ENCODE assay signal across 8 cellular contexts in the genomic region with DNA sequence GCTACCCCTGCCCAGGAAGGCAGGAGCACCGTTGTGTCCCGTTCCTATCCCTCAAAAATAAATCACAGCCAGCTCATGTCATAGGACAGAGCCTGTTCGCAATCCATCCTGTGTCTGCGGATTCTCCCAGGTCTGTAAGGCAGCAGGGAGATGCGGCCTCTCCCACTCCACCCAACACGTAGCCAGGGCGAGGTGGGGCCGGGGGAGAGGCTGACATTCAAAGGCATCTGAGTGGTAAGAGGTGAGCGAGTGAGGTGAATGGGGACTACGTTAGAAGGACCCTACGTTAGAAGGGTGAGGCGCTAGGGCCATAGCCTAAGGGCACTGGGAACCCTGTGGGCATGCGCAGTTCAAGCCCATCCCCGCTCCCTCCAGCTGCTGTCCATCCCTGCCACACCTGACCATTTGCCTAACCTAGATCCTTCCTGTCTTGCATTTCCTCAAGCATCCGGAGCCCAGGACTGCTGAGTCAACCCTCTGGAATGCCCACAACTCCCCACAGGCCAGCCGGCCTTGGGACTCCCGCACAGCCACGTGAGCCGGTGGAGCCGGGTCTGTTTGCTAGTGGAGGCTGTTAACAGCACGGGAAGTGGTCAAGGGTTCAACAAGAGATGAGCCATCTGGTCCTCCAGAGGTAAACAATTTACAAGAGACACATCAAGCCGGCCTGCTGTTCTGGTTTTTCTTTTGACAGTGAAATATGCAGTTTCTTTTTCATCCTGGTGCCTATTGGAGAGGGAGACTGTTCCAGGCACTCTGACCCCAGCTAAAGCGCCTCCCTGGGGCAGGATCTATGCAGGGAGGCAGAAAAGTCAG. TPM values are rescaled to one million over a fixed set of nuclear protein-coding genes. Genes with fewer than 3 reads are reported as not detected.
DNase-seq lines count a peak whose midpoint lies in the region; ATAC-seq lines count a peak whose summit lies in the region.

No MANE protein-coding gene starts in this region.

- no peaks in the 10 kb centered on the region for H3K4me1 Mint-ChIP-seq in activated naive CD8-positive, alpha-beta T cell treated with anti-CD3 and anti-CD28 coated beads for 36 hours

- peak; percentile 93 for DNase-seq in AG20443 (ENCODE audit: low spot score)
- DNase-seq in NCI-H524 (lab: John Stamatoyannopoulos, UW), result peak; percentile 78 to 88
- peak; percentile 67 for DNase-seq in epidermal melanocyte (ENCODE audit: insufficient read length, low spot score)
- no peak for DNase-seq in NCI-H526 (lab: John Stamatoyannopoulos, UW)
- no peak for DNase-seq in activated naive CD8-positive, alpha-beta T cell treated with anti-CD3 and anti-CD28 coated beads for 36 hours

- no peaks in the 10 kb centered on the region for H3K27me3 Mint-ChIP-seq in activated naive CD8-positive, alpha-beta T cell treated with anti-CD3 and anti-CD28 coated beads for 36 hours

- no peaks in the 10 kb centered on the region for H3K36me3 ChIP-seq in muscle layer of colon (ENCODE audit: insufficient read depth, low read length)

- no peaks in the 10 kb centered on the region for H3K9me3 Mint-ChIP-seq in activated naive CD8-positive, alpha-beta T cell treated with anti-CD3 and anti-CD28 coated beads for 36 hours

- no peak overlapping the region for H3K4me3 Mint-ChIP-seq in activated naive CD8-positive, alpha-beta T cell treated with anti-CD3 and anti-CD28 coated beads for 36 hours

- H3K36me3 Mint-ChIP-seq in activated naive CD8-positive, alpha-beta T cell treated with anti-CD3 and anti-CD28 coated beads for 36 hours, result no peaks in the 10 kb centered on the region

- H3K27me3 ChIP-seq in muscle layer of colon (ENCODE audit: control insufficient read depth in 1 of 2, insufficient read depth in 2 of 2, low read length in 2 of 2), result no peaks in the 10 kb centered on the region

- no peak overlapping the region for H3K9ac ChIP-seq in muscle layer of colon (ENCODE audit: low read length)

- H3K9me3 ChIP-seq in muscle layer of colon (ENCODE audit: low read length), result no peaks in the 10 kb centered on the region

- H3K4me3 ChIP-seq in muscle layer of colon (ENCODE audit: low read depth in 1 of 2, low read length in 2 of 2), result peak overlapping the region in 1 of 2 donors; percentile 19

- peak overlapping the region; percentile 35 for H3K27ac ChIP-seq in muscle layer of colon (ENCODE audit: low read depth, low read length)

- ATAC-seq in HG03159 (IDR thresholded peaks at IDR 0.05; ENCODE audit: unreplicated experiment) (no peak), HG02870 (IDR thresholded peaks at IDR 0.05; ENCODE audit: unreplicated experiment) (no peak)

- no peak overlapping the region for H3K27ac Mint-ChIP-seq in activated naive CD8-positive, alpha-beta T cell treated with anti-CD3 and anti-CD28 coated beads for 36 hours

- peaks cover 17% of the 10 kb centered on the region for H3K4me1 ChIP-seq in muscle layer of colon (ENCODE audit: insufficient read depth, low read length)

RNA-seq across cellular contexts. Expression of a gene that starts 45.9 kb away (rescaled TPM):
- not detected for total RNA-seq in activated naive CD8-positive, alpha-beta T cell treated with anti-CD3 and anti-CD28 coated beads for 36 hours

Comparison
In these comparisons a context has a peak if more than half of its experiments do, and no peak if none do; other contexts are left out.
1. DNase-seq: peak in AG20443 (single experiment), NCI-H524 (2 of 2) and epidermal melanocyte (single experiment); none in NCI-H526 (0 of 2) and activated naive CD8-positive, alpha-beta T cell treated with anti-CD3 and anti-CD28 coated beads for 36 hours (single experiment).